Comparison of ENCODE assay signal across 8 cellular contexts in genomic region chr1:159009704-159010361, GRCh38. TPM values are rescaled to one million over a fixed set of nuclear protein-coding genes. Genes with fewer than 3 reads are reported as not detected.
DNase-seq lines count a peak whose midpoint lies in the region; ATAC-seq and TF ChIP-seq lines count a peak whose summit lies in the region.

Gene IFI16 (plus strand): TSS chr1:159009907. CDS start chr1:159014681, 4,774 bp downstream.

- no peaks in the 10 kb centered on the region for H3K9me3 ChIP-seq in SJCRH30 (replicated peaks)

- peak; percentile 80 to 89 for DNase-seq in AML-193 (lab: John Stamatoyannopoulos, UW)
- DNase-seq in SJCRH30: peak; percentile 31 to 72
- no peak for DNase-seq in left ventricle myocardium superior
- peak; percentile 84 for DNase-seq in skeletal muscle cell (ENCODE audit: low read depth)
- no peak for DNase-seq in NCI-H1694 treated with DMSO at 0.1 percent for 48 hours (lab: John Stamatoyannopoulos, UW)

- in situ Hi-C loops in GM18951 (cut with MboI; ENCODE audit: low sequenced_read_pairs, unreplicated experiment): no loop called here

- H3K27me3 ChIP-seq in SJCRH30: no peaks in the 10 kb centered on the region

- H3K4me3 ChIP-seq in SJCRH30 (peak within 1 kb of the TSS; percentile 65), skeletal muscle cell (ENCODE audit: low read depth, low read length) (peak within 1 kb of the TSS; percentile 70)

- ATAC-seq in HG03196 (IDR thresholded peaks at IDR 0.05; ENCODE audit: unreplicated experiment) (peak; percentile 73), left ventricle myocardium superior (peak; percentile 92)

- H3K4me1 ChIP-seq in SJCRH30: peaks cover 32% of the 10 kb centered on the region

- peak; percentile 62 for TF ChIP-seq POLR2A in GM18951 (IDR thresholded peaks at IDR 0.05; ENCODE audit: extremely low read depth, insufficient read depth, insufficient read length)

- H3K27ac ChIP-seq in SJCRH30 (peak within 1 kb of the TSS; percentile 77), angular gyrus (ENCODE audit: low read depth, low read length) (peak within 1 kb of the TSS; percentile 75)

- H3K36me3 ChIP-seq in SJCRH30: no peaks in the 10 kb centered on the region

- intact Hi-C loops in left ventricle myocardium superior (cut with micrococcal nuclease): no loop called here

RNA-seq across cellular contexts. Expression of gene IFI16, which starts in this region (rescaled TPM):
- 55.5 and 63.8 TPM in 2 replicates for total RNA-seq in SJCRH30 (2014; rRNA removed; shearing (Covaris generic))
- 24.2 TPM for total RNA-seq in left ventricle myocardium superior

Comparison
In these comparisons a context has a peak if more than half of its experiments do, and no peak if none do; other contexts are left out.
1. DNase-seq: peak in AML-193 (2 of 2), SJCRH30 (2 of 2) and skeletal muscle cell (single experiment); none in left ventricle myocardium superior (single experiment) and NCI-H1694 treated with DMSO at 0.1 percent for 48 hours (single experiment).